In genomic region chr16:4324479-4324868, GRCh38 we compare ENCODE assay signal across 15 cellular contexts. TPM values are rescaled to one million over a fixed set of nuclear protein-coding genes. Genes with fewer than 3 reads are reported as not detected.
DNase-seq lines count a peak whose midpoint lies in the region; ATAC-seq, FAIRE-seq and TF ChIP-seq lines count a peak whose summit lies in the region.
"Had no signal": no experiment of that assay in that cellular context is flagged by ENCODE, and none has a peak within 500 bp of the region (broad histone marks: within the 10 kb centered on the region; RNA-seq: fewer than 3 reads in every experiment).

No MANE protein-coding gene starts in this region.

- H3K4me1 ChIP-seq in K562 (replicated peaks in 1 of 2; ENCODE audit: control insufficient read depth in 2 of 2, insufficient read depth in 2 of 2, low read length in 2 of 2): peaks cover 7 to 84% of the 10 kb centered on the region in 2 experiments
- H3K4me1 ChIP-seq in left lung: peaks cover 60 to 90% of the 10 kb centered on the region in 2 donors
- peaks cover 45% of the 10 kb centered on the region for H3K4me1 ChIP-seq in skeletal muscle satellite cell (ENCODE audit: control insufficient read depth, insufficient read depth, low read length)

- H3K9ac ChIP-seq in K562 (ENCODE audit: insufficient read depth in 1 of 2, low read depth in 2 of 2, low read length in 2 of 2) (0 out of 4 replicates have a peak overlapping the region, but pooled peaks of 1 of the 2 experiments have one; percentile 54), skeletal muscle satellite cell (ENCODE audit: low read depth, low read length) (peak overlapping the region; percentile 31)

- no peak overlapping the region for H2AFZ ChIP-seq in K562 (ENCODE audit: low read depth, low read length)

- H3K9me3 ChIP-seq in K562 (replicated peaks; ENCODE audit: control insufficient read depth, insufficient read depth, low read depth, low read length): no peaks in the 10 kb centered on the region
- no peaks in the 10 kb centered on the region for H3K9me3 ChIP-seq in left lung
- no peaks in the 10 kb centered on the region for H3K9me3 ChIP-seq in skeletal muscle satellite cell (replicated peaks; ENCODE audit: low read length)
- H3K9me3 ChIP-seq: MG63 had no signal

- DNase-seq in Calu3: no peak
- no peak for DNase-seq in K562 (ENCODE audit: extremely low read depth in 1 of 4, low spot score in 3 of 4)
- no peak for DNase-seq in left lung
- DNase-seq in NCI-H2081 treated with DMSO at 0.1 percent for 48 hours (lab: John Stamatoyannopoulos, UW): no peak
- DNase-seq in stimulated activated CD4-positive, alpha-beta T cell treated with anti-CD3 and anti-CD28 coated beads, Interleukin-4, amount 100 ng/mL, for 4 hours: no peak
- DNase-seq in retina: no peak
- DNase-seq: activated CD4-positive, alpha-beta T cell treated with anti-CD3 and anti-CD28 coated beads for 36 hours; activated T-cell treated with anti-CD3 and anti-CD28 coated beads, Interleukin-2, amount 50 U/mL, for 48 hours; brain microvascular endothelial cell; NCI-H2171 treated with DMSO at 0.1 percent for 48 hours had no signal

- H3K4me3 ChIP-seq in K562 (no peak overlapping the region), left lung (no peak overlapping the region), skeletal muscle satellite cell (ENCODE audit: low read length) (no peak overlapping the region)
- H3K4me3 ChIP-seq: MG63, skin epidermis had no signal

- H3K27me3 ChIP-seq in K562 (ENCODE audit: control insufficient read depth in 2 of 2, insufficient read depth in 2 of 2, low read length in 2 of 2) (no peaks in the 10 kb centered on the region), left lung (peaks cover 0 to 19% of the 10 kb centered on the region in 2 donors), skeletal muscle satellite cell (ENCODE audit: control insufficient read depth, insufficient read depth, low read length) (no peaks in the 10 kb centered on the region)
- H3K27me3 ChIP-seq: brain microvascular endothelial cell, MG63 had no signal

- CTCF ChIA-PET in Calu3 (lab: Charles Lee): interaction anchor here (1.0 to 2.2 kb wide), 9 partner anchors 9 to 124 kb away, joined by 3 to 12 read pairs (median 7); partner anchors contain the start of gene TFAP4
- CTCF ChIA-PET in K562 (lab: Yijun Ruan, JAX; ENCODE audit: low intra/inter-chr PET ratio): no interaction called here

- no peaks in the 10 kb centered on the region for H3K9me3 Mint-ChIP-seq in Calu3 (ENCODE audit: low read depth, unreplicated experiment)

- POLR2A ChIA-PET in K562 (lab: Yijun Ruan, JAX): interaction anchor here (0.6 kb wide), 1 partner anchor 64 kb away, joined by 4 read pairs; no protein-coding TSS in a partner anchor

- no peaks in the 10 kb centered on the region for H3K9me1 ChIP-seq in K562 (ENCODE audit: control insufficient read depth, insufficient read depth, low read length)

- H3K4me1 Mint-ChIP-seq in Calu3 (ENCODE audit: low read depth, unreplicated experiment): peaks cover 8% of the 10 kb centered on the region
- H3K4me1 Mint-ChIP-seq: activated CD4-positive, alpha-beta T cell treated with anti-CD3 and anti-CD28 coated beads for 36 hours had no signal

- no peak for ATAC-seq in K562
- no peak for ATAC-seq in left lung
- no peak for ATAC-seq in HG03159 (IDR thresholded peaks at IDR 0.05; ENCODE audit: unreplicated experiment)
- ATAC-seq: activated CD4-positive, alpha-beta T cell treated with anti-CD3 and anti-CD28 coated beads for 36 hours had no signal

- no peak for TF ChIP-seq RAD21 in K562 (CRISPR knock-in tag; conservative IDR thresholded peaks at IDR 0.05 in 1 of 2, IDR thresholded peaks at IDR 0.05 in 1 of 2)

- in situ Hi-C loops in K562 (cut with MboI): loop anchor here (10.0 kb wide), 2 partner anchors 120 to 340 kb away; no protein-coding TSS in a partner anchor

- peak overlapping the region; percentile 17 for H3K4me3 Mint-ChIP-seq in Calu3 (ENCODE audit: low read depth, unreplicated experiment)
- H3K4me3 Mint-ChIP-seq: activated CD4-positive, alpha-beta T cell treated with anti-CD3 and anti-CD28 coated beads for 36 hours had no signal

- no peaks in the 10 kb centered on the region for H3K27me3 Mint-ChIP-seq in Calu3 (ENCODE audit: unreplicated experiment)
- H3K27me3 Mint-ChIP-seq: activated CD4-positive, alpha-beta T cell treated with anti-CD3 and anti-CD28 coated beads for 36 hours had no signal

- H4K20me1 ChIP-seq in K562 (replicated peaks; ENCODE audit: control insufficient read depth, insufficient read depth, low read length): peaks cover 11% of the 10 kb centered on the region

- no peak for TF ChIP-seq POLR2A in K562 (conservative IDR thresholded peaks at IDR 0.05)

- no TSS peak for BruUV-seq in Calu3 (replicated peaks; lab: Mats Ljungman, UMichigan)
- BruUV-seq in K562 (replicated peaks; lab: Mats Ljungman, UMichigan): no TSS peak

- WGBS in K562 (ENCODE audit: insufficient coverage, low coverage, missing lambda C conversion rate): 88% methylated on average over 11 of the region's 11 CpGs

- H3K36me3 Mint-ChIP-seq in Calu3 (ENCODE audit: insufficient read depth, unreplicated experiment): peaks cover 25% of the 10 kb centered on the region

- no peak for FAIRE-seq in K562 (lab: Jason Lieb, UNC)

- no peak overlapping the region for H3K4me2 ChIP-seq in K562 (ENCODE audit: insufficient read depth, low read length)
- H3K4me2 ChIP-seq in skeletal muscle satellite cell (ENCODE audit: low read length): no peak overlapping the region

- no peak overlapping the region for H3K27ac Mint-ChIP-seq in Calu3 (ENCODE audit: unreplicated experiment)
- H3K27ac Mint-ChIP-seq: activated CD4-positive, alpha-beta T cell treated with anti-CD3 and anti-CD28 coated beads for 36 hours had no signal

- no peak for TF ChIP-seq EP300 in K562 (IDR thresholded peaks at IDR 0.05; ENCODE audit: low read length)

- no peak for TF ChIP-seq CTCF in Calu3 (IDR thresholded peaks at IDR 0.05; ENCODE audit: unreplicated experiment)
- no peak for TF ChIP-seq CTCF in K562 (IDR thresholded peaks at IDR 0.05 in 2 of 3, conservative IDR thresholded peaks at IDR 0.05 in 1 of 3; ENCODE audit: insufficient read depth in 2 of 3, low read depth in 1 of 3, low read length in 3 of 3)
- no peak for TF ChIP-seq CTCF in left lung (IDR thresholded peaks at IDR 0.05)

- H3K79me2 ChIP-seq in K562 (ENCODE audit: control insufficient read depth, insufficient read depth, low read length): peaks cover 12% of the 10 kb centered on the region; the same call in 2 of the 3 replicates

- H3K36me3 ChIP-seq in K562 (ENCODE audit: control insufficient read depth, insufficient read depth, low read length) (no peaks in the 10 kb centered on the region), left lung (no peaks in the 10 kb centered on the region), skeletal muscle satellite cell (ENCODE audit: insufficient read depth, low read length) (no peaks in the 10 kb centered on the region)
- H3K36me3 ChIP-seq: brain microvascular endothelial cell had no signal

- intact Hi-C loops in Calu3 (cut with micrococcal nuclease; ENCODE audit: unreplicated experiment): no loop called here
- intact Hi-C loops in K562 (cut with micrococcal nuclease): no loop called here
- intact Hi-C loops in left lung (cut with DNase I): no loop called here

- peak overlapping the region; percentile 28; the same call in 1 of the 3 replicates for H3K27ac ChIP-seq in K562 (ENCODE audit: extremely low read depth, low read depth, low read length)
- peak overlapping the region; percentile 62 to 82 for H3K27ac ChIP-seq in left lung
- H3K27ac ChIP-seq: brain microvascular endothelial cell had no signal

RNA-seq across cellular contexts. Expression of gene GLIS2, which starts 8.6 kb away (rescaled TPM):
- total RNA-seq in Calu3 (2022) (22.1 and 24.5 TPM in 2 replicates), K562 (2014; rRNA removed) (0.91 and 1.4 TPM in 2 replicates), K562 (2014; rRNA removed; fragmentation: Illumina TruSeq; extraction: Trizol) (0.10 and 0.11 TPM in 2 replicates), K562 (2015; rRNA removed; fragmentation: Illumina TruSeq; extraction: Trizol) (0.33 and 0.68 TPM in 2 replicates), K562 (2021) (7.6 and 9.0 TPM in 2 replicates), left lung (10 to 100 TPM; 28.9 to 31.0 TPM)
- total RNA-seq in K562 (2011; cell fraction: chromatin; rRNA removed; ENCODE audit: low replicate concordance): 2.1 and 6.1 TPM in 2 replicates
- total RNA-seq in K562 (2011; cell fraction: nucleolus; rRNA removed): 3.8 and 4.2 TPM in 2 replicates
- total RNA-seq in K562 (2011; cell fraction: nucleoplasm; rRNA removed): 2.9 and 3.6 TPM in 2 replicates
- polyA plus RNA-seq in K562 (2011; rRNA removed) (0.57 and 1.0 TPM in 2 replicates), K562 (2014; fragmentation: Illumina TruSeq; extraction: Trizol) (2.2 and 5.8 TPM in 2 replicates), K562 (2014; fragmentation: Nextera tagmentation; extraction: Ambion mirVana) (under 1 TPM; 0.10 to 0.25 TPM), K562 (2014; rRNA removed) (2.3 and 2.9 TPM in 2 replicates)
- 1.0 and 2.2 TPM in 2 replicates for polyA plus RNA-seq in K562 (2011; cell fraction: cytosol; rRNA removed)
- polyA plus RNA-seq in K562 (2011; cell fraction: nucleus; rRNA removed): 2.8 and 4.9 TPM in 2 replicates
- polyA plus RNA-seq in K562 (2012): 6.8 and 7.9 TPM in 2 replicates
- polyA minus RNA-seq in K562 (2011; rRNA and poly(A)+ RNA removed): 0.27 and 0.32 TPM in 2 replicates
- 3.3 and 4.6 TPM in 2 replicates for polyA minus RNA-seq in K562 (2011; cell fraction: cytosol; rRNA and poly(A)+ RNA removed)
- polyA minus RNA-seq in K562 (2011; cell fraction: nucleus; rRNA and poly(A)+ RNA removed): 1.00 and 1.1 TPM in 2 replicates
- total RNA-seq in skeletal muscle satellite cell (2012; rRNA removed): 1.5 and 2.0 TPM in 2 replicates

RNA-seq across cellular contexts. Expression of gene PAM16, which starts 26.6 kb away (rescaled TPM):
- 72.7 and 85.3 TPM in 2 replicates for total RNA-seq in Calu3 (2022)
- total RNA-seq in K562 (2011; cell fraction: chromatin; rRNA removed; ENCODE audit: low replicate concordance): 70.0 and 135 TPM in 2 replicates
- 74.5 and 92.1 TPM in 2 replicates for total RNA-seq in K562 (2011; cell fraction: nucleolus; rRNA removed)
- 76.8 and 107 TPM in 2 replicates for total RNA-seq in K562 (2011; cell fraction: nucleoplasm; rRNA removed)
- total RNA-seq in K562 (2014; rRNA removed): 173 and 213 TPM in 2 replicates
- total RNA-seq in K562 (2014; rRNA removed; fragmentation: Illumina TruSeq; extraction: Trizol): 32.6 and 38.7 TPM in 2 replicates
- total RNA-seq in K562 (2015; rRNA removed; fragmentation: Illumina TruSeq; extraction: Trizol): 48.4 and 56.1 TPM in 2 replicates
- total RNA-seq in K562 (2021): 123 and 150 TPM in 2 replicates
- 79.3 and 88.9 TPM in 2 replicates for polyA plus RNA-seq in K562 (2011; rRNA removed)
- 175 and 283 TPM in 2 replicates for polyA plus RNA-seq in K562 (2011; cell fraction: cytosol; rRNA removed)
- polyA plus RNA-seq in K562 (2011; cell fraction: nucleus; rRNA removed): 85.0 and 101 TPM in 2 replicates
- 96.6 and 100 TPM in 2 replicates for polyA plus RNA-seq in K562 (2012)
- 49.0 and 66.3 TPM in 2 replicates for polyA plus RNA-seq in K562 (2014; fragmentation: Illumina TruSeq; extraction: Trizol)
- 10 to 100 TPM; 41.5 to 81.1 TPM for polyA plus RNA-seq in K562 (2014; fragmentation: Nextera tagmentation; extraction: Ambion mirVana)
- polyA plus RNA-seq in K562 (2014; rRNA removed): 243 and 273 TPM in 2 replicates
- 10.6 and 11.8 TPM in 2 replicates for polyA minus RNA-seq in K562 (2011; rRNA and poly(A)+ RNA removed)
- 19.8 and 22.7 TPM in 2 replicates for polyA minus RNA-seq in K562 (2011; cell fraction: cytosol; rRNA and poly(A)+ RNA removed)
- 10.8 and 13.7 TPM in 2 replicates for polyA minus RNA-seq in K562 (2011; cell fraction: nucleus; rRNA and poly(A)+ RNA removed)
- total RNA-seq in left lung: 10 to 100 TPM; 26.2 to 44.6 TPM
- 37.8 and 62.3 TPM in 2 replicates for total RNA-seq in skeletal muscle satellite cell (2012; rRNA removed)

RNA-seq across cellular contexts. Expression of gene VASN, which starts 47.2 kb away (rescaled TPM):
- total RNA-seq in Calu3 (2022): 18.1 and 22.4 TPM in 2 replicates
- 1.2 and 9.8 TPM in 2 replicates for total RNA-seq in K562 (2011; cell fraction: chromatin; rRNA removed; ENCODE audit: low replicate concordance)
- total RNA-seq in K562 (2011; cell fraction: nucleolus; rRNA removed): 10.1 and 15.2 TPM in 2 replicates
- 3.7 and 5.7 TPM in 2 replicates for total RNA-seq in K562 (2011; cell fraction: nucleoplasm; rRNA removed)
- total RNA-seq in K562 (2014; rRNA removed): 1.7 and 2.2 TPM in 2 replicates
- 0.06 and 0.07 TPM in 2 replicates for total RNA-seq in K562 (2014; rRNA removed; fragmentation: Illumina TruSeq; extraction: Trizol)
- 0.51 and 1.1 TPM in 2 replicates for total RNA-seq in K562 (2015; rRNA removed; fragmentation: Illumina TruSeq; extraction: Trizol)
- 2.4 and 2.5 TPM in 2 replicates for total RNA-seq in K562 (2021)
- 0.31 and 1.2 TPM in 2 replicates for polyA plus RNA-seq in K562 (2011; rRNA removed)
- polyA plus RNA-seq in K562 (2011; cell fraction: cytosol; rRNA removed): 0.78 and 3.2 TPM in 2 replicates
- 1.2 and 2.6 TPM in 2 replicates for polyA plus RNA-seq in K562 (2011; cell fraction: nucleus; rRNA removed)
- 2.9 and 6.1 TPM in 2 replicates for polyA plus RNA-seq in K562 (2012)
- 0.16 and 0.42 TPM in 2 replicates for polyA plus RNA-seq in K562 (2014; fragmentation: Illumina TruSeq; extraction: Trizol)
- polyA plus RNA-seq in K562 (2014; fragmentation: Nextera tagmentation; extraction: Ambion mirVana): under 1 TPM in 1 of 2 experiments, not detected in 1; 0.01 TPM
- polyA plus RNA-seq in K562 (2014; rRNA removed): 0.78 and 0.90 TPM in 2 replicates
- polyA minus RNA-seq in K562 (2011; rRNA and poly(A)+ RNA removed): 0.56 and 0.63 TPM in 2 replicates
- 1.1 and 2.8 TPM in 2 replicates for polyA minus RNA-seq in K562 (2011; cell fraction: cytosol; rRNA and poly(A)+ RNA removed)
- 3.4 and 6.3 TPM in 2 replicates for polyA minus RNA-seq in K562 (2011; cell fraction: nucleus; rRNA and poly(A)+ RNA removed)
- total RNA-seq in left lung: 10 to 100 TPM; 24.5 to 28.3 TPM
- 137 and 165 TPM in 2 replicates for total RNA-seq in skeletal muscle satellite cell (2012; rRNA removed)
- total RNA-seq: activated CD4-positive, alpha-beta T cell treated with anti-CD3 and anti-CD28 coated beads for 36 hours; T-helper 1 cell treated with Interleukin-12 subunit alpha and Interleukin-12 subunit beta and Interleukin-4 antibody, amounts not matched to agents 30 ng/mL and 1 ng/mL, for 36 hours had no signal

RNA-seq across cellular contexts. Expression of gene TFAP4, which starts 51.7 kb away (rescaled TPM):
- 31.4 and 31.9 TPM in 2 replicates for total RNA-seq in Calu3 (2022)
- total RNA-seq in K562 (2011; cell fraction: chromatin; rRNA removed; ENCODE audit: low replicate concordance): 12.1 and 23.1 TPM in 2 replicates
- total RNA-seq in K562 (2011; cell fraction: nucleolus; rRNA removed): 12.4 and 13.3 TPM in 2 replicates
- total RNA-seq in K562 (2011; cell fraction: nucleoplasm; rRNA removed): 11.0 and 16.1 TPM in 2 replicates
- 27.7 and 28.8 TPM in 2 replicates for total RNA-seq in K562 (2014; rRNA removed)
- total RNA-seq in K562 (2014; rRNA removed; fragmentation: Illumina TruSeq; extraction: Trizol): 5.6 and 7.7 TPM in 2 replicates
- 16.2 and 16.9 TPM in 2 replicates for total RNA-seq in K562 (2015; rRNA removed; fragmentation: Illumina TruSeq; extraction: Trizol)
- total RNA-seq in K562 (2021): 31.2 and 32.8 TPM in 2 replicates
- polyA plus RNA-seq in K562 (2011; rRNA removed): 8.5 and 15.3 TPM in 2 replicates
- polyA plus RNA-seq in K562 (2011; cell fraction: cytosol; rRNA removed): 8.1 and 15.3 TPM in 2 replicates
- 12.2 and 17.2 TPM in 2 replicates for polyA plus RNA-seq in K562 (2011; cell fraction: nucleus; rRNA removed)
- 15.9 and 19.7 TPM in 2 replicates for polyA plus RNA-seq in K562 (2012)
- polyA plus RNA-seq in K562 (2014; fragmentation: Illumina TruSeq; extraction: Trizol): 10.6 and 13.6 TPM in 2 replicates
- polyA plus RNA-seq in K562 (2014; fragmentation: Nextera tagmentation; extraction: Ambion mirVana): under 1 TPM; 0.10 to 0.11 TPM
- polyA plus RNA-seq in K562 (2014; rRNA removed): 19.8 and 22.6 TPM in 2 replicates
- polyA minus RNA-seq in K562 (2011; rRNA and poly(A)+ RNA removed): 14.2 and 15.3 TPM in 2 replicates
- 15.2 and 18.3 TPM in 2 replicates for polyA minus RNA-seq in K562 (2011; cell fraction: cytosol; rRNA and poly(A)+ RNA removed)
- polyA minus RNA-seq in K562 (2011; cell fraction: nucleus; rRNA and poly(A)+ RNA removed): 5.0 and 8.7 TPM in 2 replicates
- total RNA-seq in left lung: 10 to 100 TPM in 1 of 2 donors, 1 to 10 TPM in 1; 6.4 to 12.8 TPM
- total RNA-seq in skeletal muscle satellite cell (2012; rRNA removed): 10.1 and 12.5 TPM in 2 replicates
